ENCODE assay signal across 16 cellular contexts in genomic region chr12:127060933-127061332, GRCh38.
"Had no signal": no experiment of that assay in that cellular context is flagged by ENCODE, and none has a peak within 500 bp of the region (broad histone marks: within the 10 kb centered on the region; RNA-seq: fewer than 3 reads in every experiment).

No MANE protein-coding gene starts in this region.

- H3K4me1 ChIP-seq: body of pancreas, pancreas, thyroid gland had no signal

- H3K9me3 ChIP-seq: body of pancreas, neutrophil, pancreas, thyroid gland had no signal

- H3K27ac ChIP-seq: dorsolateral prefrontal cortex, neutrophil, pancreas, thyroid gland had no signal

- H3K36me3 ChIP-seq: neutrophil, pancreas, thyroid gland had no signal

- H3K4me3 ChIP-seq: body of pancreas, dorsolateral prefrontal cortex, lung, pancreas, thyroid gland had no signal

- FAIRE-seq: pancreas had no signal

- DNase-seq: activated CD4-positive, alpha-beta T cell treated with anti-CD3 and anti-CD28 coated beads for 36 hours; activated CD4-positive, alpha-beta T cell treated with anti-CD3 and anti-CD28 coated beads, Interleukin-2, amount 50 U/mL, for 48 hours; activated CD8-positive, alpha-beta memory T cell treated with anti-CD3 and anti-CD28 coated beads, Interleukin-2, amount 10 ng/mL, durations not matched to agents 7 days and 5 days; activated naive CD4-positive, alpha-beta T cell treated with Interleukin-2 at 50 U/mL for 16 hours; activated naive CD8-positive, alpha-beta T cell treated with anti-CD3 and anti-CD28 coated beads, Interleukin-2, amount 10 ng/mL, durations not matched to agents 7 days and 5 days; activated T-cell treated with anti-CD3 and anti-CD28 coated beads, Interleukin-2, amount 50 U/mL, for 1 hour; body of pancreas; caudate nucleus; dorsolateral prefrontal cortex; hypothalamus; islet precursor cell; stimulated activated CD4-positive, alpha-beta T cell treated with anti-CD3 and anti-CD28 coated beads, Interleukin-4, amount 100 ng/mL, for 4 hours; thyroid gland had no signal

- H3K27me3 ChIP-seq: body of pancreas, neutrophil, pancreas, thyroid gland had no signal
